ENCODE assay signal across 11 cellular contexts in the genomic region with DNA sequence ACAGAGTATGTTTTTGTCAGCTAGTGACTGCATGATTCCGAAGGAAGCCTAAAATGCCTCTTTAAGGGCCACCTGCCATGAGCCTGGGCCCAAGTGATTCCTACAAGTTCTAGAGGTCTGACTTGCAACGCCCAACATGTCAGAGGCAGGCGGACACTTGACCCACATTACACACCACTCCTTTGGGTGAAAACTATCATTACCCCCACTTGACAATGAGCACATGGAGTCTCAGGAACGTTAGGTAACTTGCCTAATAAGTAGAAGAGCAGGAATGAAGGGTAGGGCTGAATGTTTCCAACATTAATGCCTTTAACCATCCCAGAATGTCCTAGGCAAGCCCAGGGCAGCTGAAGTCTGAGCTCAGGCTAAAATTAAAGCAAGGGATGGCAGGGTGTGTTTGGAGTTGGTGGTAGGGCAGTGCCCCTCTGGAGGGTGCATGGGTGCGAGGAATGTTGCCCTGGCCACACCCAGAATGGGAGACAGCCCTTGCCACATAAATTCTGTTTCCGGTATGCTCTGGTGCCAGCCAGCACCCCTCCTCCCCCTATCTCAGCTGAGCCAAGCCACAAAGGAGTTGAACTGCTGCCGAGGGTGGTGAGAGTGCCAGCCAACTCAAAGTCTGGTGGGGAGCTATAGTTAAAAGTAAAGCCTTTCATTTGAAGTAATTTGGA. TPM values are rescaled to one million over a fixed set of nuclear protein-coding genes. Genes with fewer than 3 reads are reported as not detected.
DNase-seq lines count a peak whose midpoint lies in the region; ATAC-seq lines count a peak whose summit lies in the region.
"Had no signal": no experiment of that assay in that cellular context is flagged by ENCODE, and none has a peak within 500 bp of the region (broad histone marks: within the 10 kb centered on the region; RNA-seq: fewer than 3 reads in every experiment).

No MANE protein-coding gene starts in this region.

- H3K9me3 ChIP-seq in esophagus (ENCODE audit: control insufficient read depth in 2 of 2, insufficient read depth in 1 of 2, low read depth in 1 of 2, low read length in 1 of 2) = no peaks in the 10 kb centered on the region
- H3K9me3 ChIP-seq: ovary had no signal

- peak; percentile 17 for DNase-seq in DMS 273 (lab: John Stamatoyannopoulos, UW; ENCODE audit: unreplicated experiment)
- DNase-seq in DMS 273 treated with DMSO at 0.1 percent for 48 hours (lab: John Stamatoyannopoulos, UW) = no peak
- DNase-seq in NCI-H226 = peak; percentile 76
- no peak for DNase-seq in sciatic nerve (ENCODE audit: low spot score)
- no peak for DNase-seq in SHP77 treated with DMSO at 0.1 percent for 48 hours (lab: John Stamatoyannopoulos, UW)
- DNase-seq in SIG-M5 (lab: John Stamatoyannopoulos, UW) = no peak
- DNase-seq: ovary had no signal

- H3K27me3 ChIP-seq in esophagus (ENCODE audit: control insufficient read depth in 1 of 2, insufficient read depth in 2 of 2, low read length in 2 of 2) = no peaks in the 10 kb centered on the region
- H3K27me3 ChIP-seq: ovary had no signal

- H3K27ac ChIP-seq in esophagus (ENCODE audit: low read depth in 2 of 2, low read length in 1 of 2) = peak overlapping the region; percentile 19 to 22
- H3K27ac ChIP-seq: 22Rv1, ovary had no signal

- 45 to 58% methylated on average over 7 of the region's 7 CpGs for WGBS in esophagus, 2 donors

- ATAC-seq in sciatic nerve = peak; percentile 31
- ATAC-seq in HG03039 (IDR thresholded peaks at IDR 0.05; ENCODE audit: unreplicated experiment) = no peak
- ATAC-seq: Panc1 had no signal

- intact Hi-C loops in sciatic nerve (cut with DNase I) = no loop called here

- peaks cover 2 to 16% of the 10 kb centered on the region in 2 donors for H3K4me1 ChIP-seq in esophagus (ENCODE audit: control insufficient read depth in 2 of 2, insufficient read depth in 2 of 2, low read length in 1 of 2)

- no peaks in the 10 kb centered on the region for H3K36me3 ChIP-seq in esophagus (ENCODE audit: control insufficient read depth in 2 of 2, insufficient read depth in 2 of 2, low read length in 1 of 2)
- H3K36me3 ChIP-seq: ovary had no signal

- no peak overlapping the region for H3K4me3 ChIP-seq in esophagus (ENCODE audit: low read depth in 1 of 2, low read length in 2 of 2)
- H3K4me3 ChIP-seq: ovary had no signal

RNA-seq across cellular contexts. Expression of gene PLAAT2, which starts 2.5 kb away (rescaled TPM):
- 1 to 10 TPM in 1 of 2 donors, under 1 TPM in 1; 0.22 to 1.3 TPM for polyA plus RNA-seq in esophagus
- not detected for total RNA-seq in sciatic nerve

RNA-seq across cellular contexts. Expression of gene PLAAT4, which starts 24.0 kb away (rescaled TPM):
- 10 to 100 TPM; 12.0 to 12.9 TPM for polyA plus RNA-seq in esophagus
- total RNA-seq in sciatic nerve = 36.7 TPM

RNA-seq across cellular contexts. Expression of gene PLAAT3, which starts 53.6 kb away (rescaled TPM):
- polyA plus RNA-seq in esophagus = 1 to 10 TPM; 3.1 to 8.9 TPM
- 158 TPM for total RNA-seq in sciatic nerve

RNA-seq across cellular contexts. Expression of gene LGALS12, which starts 54.8 kb away (rescaled TPM):
- polyA plus RNA-seq in esophagus = under 1 TPM in 1 of 2 donors, not detected in 1; 0.04 TPM
- 9.2 TPM for total RNA-seq in sciatic nerve

Comparison
In these comparisons a context has a peak if more than half of its experiments do, and no peak if none do; other contexts are left out.
1. DNase-seq: peak in DMS 273 (single experiment) and NCI-H226 (single experiment); none in DMS 273 treated with DMSO at 0.1 percent for 48 hours (single experiment), sciatic nerve (single experiment), SHP77 treated with DMSO at 0.1 percent for 48 hours (single experiment) and SIG-M5 (single experiment).